Comparison of ENCODE assay signal across 8 cellular contexts in the genomic region with DNA sequence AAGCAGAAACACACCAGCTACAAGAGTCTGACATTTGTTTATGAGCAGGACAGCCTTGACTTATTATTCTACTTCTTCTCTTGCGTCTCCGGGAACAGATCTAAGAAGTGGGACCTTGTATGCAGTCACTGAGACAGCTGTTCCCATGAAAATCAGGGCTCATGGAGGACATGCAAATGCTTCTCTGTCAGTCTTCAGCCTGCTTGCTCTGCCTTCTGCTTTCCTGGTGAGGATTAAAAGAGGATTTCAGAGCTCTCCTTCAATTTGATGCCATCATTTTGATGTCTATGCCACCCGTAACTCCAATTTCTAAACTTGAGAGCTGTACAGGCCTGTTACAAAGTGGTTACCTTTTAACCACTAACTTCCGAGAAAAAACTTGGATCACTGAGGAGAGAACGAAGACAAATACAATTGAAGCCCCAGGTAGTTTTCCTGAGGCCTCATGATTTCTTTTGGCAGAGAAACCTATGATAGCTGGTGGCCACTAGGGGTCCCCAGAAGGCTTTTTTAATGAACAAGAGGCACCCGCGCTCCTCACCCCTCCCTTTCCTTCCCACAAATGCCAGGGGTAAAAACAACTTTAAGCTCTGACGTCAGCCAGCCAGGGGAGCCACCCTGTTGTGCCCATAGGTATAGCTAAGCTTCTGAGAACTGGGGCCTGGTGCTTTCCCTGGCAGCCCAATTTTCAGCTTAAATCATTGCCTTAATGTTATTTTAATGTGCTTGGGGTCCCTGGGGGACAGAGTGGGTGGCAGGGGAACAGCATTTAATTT.
DNase-seq lines count a peak whose midpoint lies in the region; ATAC-seq and TF ChIP-seq lines count a peak whose summit lies in the region.

No MANE protein-coding gene starts in this region.

- no peaks in the 10 kb centered on the region for H3K27me3 ChIP-seq in muscle layer of colon (ENCODE audit: control insufficient read depth in 1 of 2, insufficient read depth in 2 of 2, low read length in 2 of 2)

- peaks cover 17% of the 10 kb centered on the region for H3K4me1 ChIP-seq in muscle layer of colon (ENCODE audit: insufficient read depth, low read length)

- no peaks in the 10 kb centered on the region for H3K9me3 ChIP-seq in muscle layer of colon (ENCODE audit: low read length)

- no peaks in the 10 kb centered on the region for H3K36me3 ChIP-seq in muscle layer of colon (ENCODE audit: insufficient read depth, low read length)

- DNase-seq in D341Med (ENCODE audit: low spot score) (peak; percentile 92), HUDEP-2 (lab: John Stamatoyannopoulos, UW; ENCODE audit: unreplicated experiment in 76 of 76) (peak in 68 of 76 experiments; percentile 1 to 75 (median 27)), NOMO-1 treated with DMSO at 0.1 percent for 48 hours (lab: John Stamatoyannopoulos, UW; ENCODE audit: unreplicated experiment) (peak; percentile 73), epithelial cell of esophagus (ENCODE audit: low read depth) (peak; percentile 95)
- DNase-seq in activated CD8-positive, alpha-beta memory T cell treated with anti-CD3 and anti-CD28 coated beads, Interleukin-2, amount 50 U/mL, for 24 hours (ENCODE audit: extremely low read depth): peak; percentile 60
- DNase-seq in stimulated activated CD8-positive, alpha-beta memory T cell treated with anti-CD3 and anti-CD28 coated beads, Interleukin-4, amount 100 ng/mL, for 48 hours: peak; percentile 84

- H3K27ac ChIP-seq in muscle layer of colon (ENCODE audit: low read depth, low read length): peak overlapping the region; percentile 17

- ATAC-seq in GM21515 (IDR thresholded peaks at IDR 0.05; ENCODE audit: unreplicated experiment): peak; percentile 78

- no peak overlapping the region for H3K4me3 ChIP-seq in epithelial cell of esophagus (ENCODE audit: low read length)
- no peak overlapping the region for H3K4me3 ChIP-seq in muscle layer of colon (ENCODE audit: low read depth in 1 of 2, low read length in 2 of 2)

- no peak overlapping the region for H3K9ac ChIP-seq in muscle layer of colon (ENCODE audit: low read length)

- TF ChIP-seq CTCF in epithelial cell of esophagus (IDR thresholded peaks at IDR 0.05; ENCODE audit: insufficient read depth, low read depth, low read length, missing control alignments): peak; percentile 80

Comparison
In these comparisons a context has a peak if more than half of its experiments do, and no peak if none do; other contexts are left out.
1. DNase-seq: peak in every context shown above with its lines; median percentile 95 in epithelial cell of esophagus; 92 in D341Med; 84 in stimulated activated CD8-positive, alpha-beta memory T cell treated with anti-CD3 and anti-CD28 coated beads, Interleukin-4, amount 100 ng/mL, for 48 hours; 73 in NOMO-1 treated with DMSO at 0.1 percent for 48 hours; 60 in activated CD8-positive, alpha-beta memory T cell treated with anti-CD3 and anti-CD28 coated beads, Interleukin-2, amount 50 U/mL, for 24 hours; 27 in HUDEP-2.